ENCODE assay signal across 1 cellular context in genomic region chr1:231200417-231201031, GRCh38.
A peak's percentile ranks its signal among the peaks of the same experiment; 100 is the strongest.
TF ChIP-seq lines count a peak whose summit lies in the region.

No MANE protein-coding gene starts in this region.

TF ChIP-seq in HepG2, 621 proteins besides CTCF, POLR2A, EP300 and RAD21 (continued from another document):
- TF ChIP-seq ATF4 (CRISPR knock-in tag; IDR thresholded peaks at IDR 0.05) = peak in 1 of 2 experiments; percentile 88; a peak in 2 of 4 replicates
